20 cellular contexts compared by ENCODE assay signal in the genomic region with DNA sequence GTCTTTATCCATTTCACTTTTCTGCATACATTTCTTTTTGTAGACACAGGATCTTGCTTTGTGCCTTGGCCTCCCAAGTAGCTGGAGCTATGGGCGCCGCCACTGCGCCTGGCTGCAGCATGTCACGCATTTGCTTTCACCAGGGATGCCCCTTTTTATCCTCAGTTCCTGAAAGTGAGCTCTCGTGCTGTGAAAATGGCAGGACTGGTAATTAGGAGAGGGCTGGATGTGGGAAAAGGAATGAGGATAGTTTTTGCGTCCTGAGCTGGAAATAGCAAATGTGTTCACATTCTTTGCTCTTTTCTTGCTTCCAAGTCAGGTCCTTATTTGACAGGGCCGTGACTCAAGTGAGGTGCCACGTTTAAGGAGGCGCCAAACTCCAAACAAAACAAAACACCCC.
DNase-seq lines count a peak whose midpoint lies in the region; ATAC-seq and TF ChIP-seq lines count a peak whose summit lies in the region.
"Had no signal": no experiment of that assay in that cellular context is flagged by ENCODE, and none has a peak within 500 bp of the region (broad histone marks: within the 10 kb centered on the region; RNA-seq: fewer than 3 reads in every experiment).

No MANE protein-coding gene starts in this region.

- DNase-seq in astrocyte of the hippocampus (ENCODE audit: low read depth, low spot score) (peak; percentile 12), tibial artery (no peak), NCI-H187 treated with DMSO at 0.1 percent for 48 hours (lab: John Stamatoyannopoulos, UW) (no peak), Kasumi-1 (lab: John Stamatoyannopoulos, UW) (no peak)
- DNase-seq: 8988T; Calu3; CD8-positive, alpha-beta T cell; DMS79 treated with DMSO at 0.1 percent for 48 hours; EL; GOT3; H7; HFFc6; IMR-90 had no signal

- H3K4me3 ChIP-seq in BLaER1 (no peak overlapping the region), tibial artery (no peak overlapping the region)
- H3K4me3 ChIP-seq: BLaER1 treated with 17β-estradiol and CSF1 and Interleukin-3, amounts not matched to agents 10 nM and 100 nM; GM12878 had no signal

- H3K9ac ChIP-seq in BLaER1 = no peak overlapping the region
- H3K9ac ChIP-seq: BLaER1 treated with 17β-estradiol and CSF1 and Interleukin-3, amounts not matched to agents 10 nM and 100 nM had no signal

- H3K27me3 ChIP-seq in BLaER1 = no peaks in the 10 kb centered on the region
- H3K27me3 ChIP-seq in tibial artery = no peaks in the 10 kb centered on the region
- H3K27me3 ChIP-seq: BLaER1 treated with 17β-estradiol and CSF1 and Interleukin-3, amounts not matched to agents 10 nM and 100 nM had no signal

- H3K9me3 ChIP-seq in BLaER1 = peaks cover 16% of the 10 kb centered on the region
- peaks cover 3% of the 10 kb centered on the region for H3K9me3 ChIP-seq in KOPT-K1 (ENCODE audit: insufficient read depth, low read length, poor library complexity, severe bottlenecking)
- H3K9me3 ChIP-seq in tibial artery = no peaks in the 10 kb centered on the region

- peaks cover 70% of the 10 kb centered on the region for H3K36me3 ChIP-seq in BLaER1
- H3K36me3 ChIP-seq in KOPT-K1 (ENCODE audit: insufficient read depth, low read length) = 0 out of 2 replicates have a peak, but pooled peaks cover 10% of the 10 kb centered on the region
- H3K36me3 ChIP-seq in tibial artery = no peaks in the 10 kb centered on the region

- peaks cover 75% of the 10 kb centered on the region for H3K4me1 ChIP-seq in BLaER1
- peaks cover 0 to 50% (median 28%) of the 10 kb centered on the region in 4 donors for H3K4me1 ChIP-seq in tibial artery

- H4K20me1 ChIP-seq in BLaER1 = peaks cover 9% of the 10 kb centered on the region; the same call in 1 of the 2 replicates
- H4K20me1 ChIP-seq: BLaER1 treated with 17β-estradiol and CSF1 and Interleukin-3, amounts not matched to agents 10 nM and 100 nM had no signal

- ATAC-seq in GM19467 (IDR thresholded peaks at IDR 0.05; ENCODE audit: unreplicated experiment) = no peak
- ATAC-seq: CD8-positive, alpha-beta T cell; GM12878; HCT116 had no signal

- intact Hi-C loops in tibial artery (cut with DNase I; ENCODE audit: low total_unique reads) = no loop called here

- no peak overlapping the region for H3K4me2 ChIP-seq in BLaER1

- no peak for TF ChIP-seq CTCF in tibial artery (IDR thresholded peaks at IDR 0.05)

- H3K27ac ChIP-seq in BLaER1 (peak overlapping the region; percentile 48; the same call in 1 of the 2 replicates), KOPT-K1 (ENCODE audit: low read depth, low read length, poor library complexity, severe bottlenecking) (peak overlapping the region; percentile 59), tibial artery (peak overlapping the region; percentile 45 to 47)
- H3K27ac ChIP-seq: BLaER1 treated with 17β-estradiol and CSF1 and Interleukin-3, amounts not matched to agents 10 nM and 100 nM; HL-60 had no signal
